1 cellular context compared by ENCODE assay signal in the genomic region with DNA sequence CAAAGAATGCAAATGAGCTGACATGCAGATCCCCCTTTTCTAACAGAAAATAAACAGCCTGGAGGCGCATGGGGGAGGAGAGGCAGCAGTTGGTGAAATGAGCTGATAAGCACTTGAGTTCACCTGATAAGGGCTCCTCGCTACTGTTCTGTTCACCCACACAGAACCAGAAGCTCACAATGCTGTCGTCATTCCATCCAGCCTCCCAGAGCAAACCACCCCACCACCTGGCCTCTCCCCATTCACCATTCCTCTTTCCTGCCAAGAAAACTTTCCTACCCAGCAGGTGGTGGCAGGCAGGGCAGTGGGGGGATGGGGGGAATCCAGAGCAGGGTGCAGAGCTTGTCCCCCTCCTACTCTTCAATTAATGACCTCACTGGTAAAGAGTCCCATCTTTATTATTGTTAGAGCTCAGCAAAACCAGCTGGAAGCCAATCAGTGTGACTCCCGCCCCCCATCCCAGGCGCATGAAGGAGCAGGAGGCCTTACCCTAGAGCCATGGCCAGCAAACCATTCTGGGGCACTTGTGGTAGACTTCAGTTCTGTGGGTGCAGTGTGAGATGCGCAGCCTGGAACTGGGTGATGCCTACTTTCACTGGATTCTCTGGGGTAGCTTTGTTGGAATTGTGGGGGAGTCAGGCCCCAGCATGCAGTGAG.
TF ChIP-seq lines count a peak whose summit lies in the region.

No MANE protein-coding gene starts in this region.

TF ChIP-seq in WTC11, 78 proteins besides CTCF, POLR2A, EP300 and RAD21 (continued from another document):
- TF ChIP-seq, protein P1, sequence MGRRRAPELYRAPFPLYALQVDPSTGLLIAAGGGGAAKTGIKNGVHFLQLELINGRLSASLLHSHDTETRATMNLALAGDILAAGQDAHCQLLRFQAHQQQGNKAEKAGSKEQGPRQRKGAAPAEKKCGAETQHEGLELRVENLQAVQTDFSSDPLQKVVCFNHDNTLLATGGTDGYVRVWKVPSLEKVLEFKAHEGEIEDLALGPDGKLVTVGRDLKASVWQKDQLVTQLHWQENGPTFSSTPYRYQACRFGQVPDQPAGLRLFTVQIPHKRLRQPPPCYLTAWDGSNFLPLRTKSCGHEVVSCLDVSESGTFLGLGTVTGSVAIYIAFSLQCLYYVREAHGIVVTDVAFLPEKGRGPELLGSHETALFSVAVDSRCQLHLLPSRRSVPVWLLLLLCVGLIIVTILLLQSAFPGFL (CRISPR knock-in tag; IDR thresholded peaks at IDR 0.05; ENCODE audit: borderline replicate concordance), result no peak
- no peak for TF ChIP-seq MAX (CRISPR knock-in tag; IDR thresholded peaks at IDR 0.05)
- TF ChIP-seq JUN (CRISPR knock-in tag; IDR thresholded peaks at IDR 0.05), result no peak
- TF ChIP-seq, protein P2, sequence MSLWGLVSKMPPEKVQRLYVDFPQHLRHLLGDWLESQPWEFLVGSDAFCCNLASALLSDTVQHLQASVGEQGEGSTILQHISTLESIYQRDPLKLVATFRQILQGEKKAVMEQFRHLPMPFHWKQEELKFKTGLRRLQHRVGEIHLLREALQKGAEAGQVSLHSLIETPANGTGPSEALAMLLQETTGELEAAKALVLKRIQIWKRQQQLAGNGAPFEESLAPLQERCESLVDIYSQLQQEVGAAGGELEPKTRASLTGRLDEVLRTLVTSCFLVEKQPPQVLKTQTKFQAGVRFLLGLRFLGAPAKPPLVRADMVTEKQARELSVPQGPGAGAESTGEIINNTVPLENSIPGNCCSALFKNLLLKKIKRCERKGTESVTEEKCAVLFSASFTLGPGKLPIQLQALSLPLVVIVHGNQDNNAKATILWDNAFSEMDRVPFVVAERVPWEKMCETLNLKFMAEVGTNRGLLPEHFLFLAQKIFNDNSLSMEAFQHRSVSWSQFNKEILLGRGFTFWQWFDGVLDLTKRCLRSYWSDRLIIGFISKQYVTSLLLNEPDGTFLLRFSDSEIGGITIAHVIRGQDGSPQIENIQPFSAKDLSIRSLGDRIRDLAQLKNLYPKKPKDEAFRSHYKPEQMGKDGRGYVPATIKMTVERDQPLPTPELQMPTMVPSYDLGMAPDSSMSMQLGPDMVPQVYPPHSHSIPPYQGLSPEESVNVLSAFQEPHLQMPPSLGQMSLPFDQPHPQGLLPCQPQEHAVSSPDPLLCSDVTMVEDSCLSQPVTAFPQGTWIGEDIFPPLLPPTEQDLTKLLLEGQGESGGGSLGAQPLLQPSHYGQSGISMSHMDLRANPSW (CRISPR knock-in tag; conservative IDR thresholded peaks at IDR 0.05; ENCODE audit: low read depth), result no peak
- TF ChIP-seq ZNF423 (CRISPR knock-in tag; IDR thresholded peaks at IDR 0.05), result 0 out of 2 replicates have a peak, but pooled peaks have one; percentile 11
